In genomic region chr17:20278805-20279204, GRCh38 we compare ENCODE assay signal across 17 cellular contexts.
"Had no signal": no experiment of that assay in that cellular context is flagged by ENCODE, and none has a peak within 500 bp of the region (broad histone marks: within the 10 kb centered on the region; RNA-seq: fewer than 3 reads in every experiment).

No MANE protein-coding gene starts in this region.

- H3K9me3 ChIP-seq: breast epithelium, left lung, right atrium auricular region had no signal

- H3K4me1 ChIP-seq: breast epithelium, right atrium auricular region had no signal

- H3K27ac ChIP-seq: breast epithelium, epithelial cell of prostate, left lung, right atrium auricular region, skin epidermis had no signal

- DNase-seq: activated B cell treated with CpG ODN at 0.5 μM for 24 hours; activated CD4-positive, alpha-beta T cell treated with anti-CD3 and anti-CD28 coated beads for 48 hours; activated CD8-positive, alpha-beta T cell treated with anti-CD3 and anti-CD28 coated beads, Interleukin-2, amount 10 ng/mL, durations not matched to agents 7 days and 5 days; activated naive CD4-positive, alpha-beta T cell; activated naive CD8-positive, alpha-beta T cell treated with anti-CD3 and anti-CD28 coated beads, Interleukin-2, amount 50 U/mL, for 24 hours; aorta; dermis blood vessel endothelial cell; effector memory CD8-positive, alpha-beta T cell; left lung; stimulated activated CD4-positive, alpha-beta T cell treated with anti-CD3 and anti-CD28 coated beads, Interleukin-4, amount 100 ng/mL, for 4 hours; stimulated activated CD8-positive, alpha-beta memory T cell treated with anti-CD3 and anti-CD28 coated beads, Interleukin-4, amount 100 ng/mL, for 48 hours; stimulated activated naive CD8-positive, alpha-beta T cell treated with anti-CD3 and anti-CD28 coated beads, Interleukin-15, Interleukin-2, amounts not matched to agents 100 U/mL and 50 U/mL, for 24 hours; trophoblast cell had no signal

- H3K4me3 ChIP-seq: breast epithelium, left lung, right atrium auricular region, skin epidermis had no signal

- H3K36me3 ChIP-seq: breast epithelium, left lung, right atrium auricular region had no signal

- H3K27me3 ChIP-seq: breast epithelium, left lung, right atrium auricular region had no signal

- ATAC-seq: activated CD8-positive, alpha-beta T cell treated with anti-CD3 and anti-CD28 coated beads, Interleukin-2, amount 10 ng/mL, durations not matched to agents 7 days and 5 days; activated naive CD8-positive, alpha-beta T cell treated with anti-CD3 and anti-CD28 coated beads, Interleukin-2, amount 50 U/mL, for 24 hours; effector memory CD8-positive, alpha-beta T cell; left lung; stimulated activated naive CD8-positive, alpha-beta T cell treated with anti-CD3 and anti-CD28 coated beads, Interleukin-15, Interleukin-2, amounts not matched to agents 100 U/mL and 50 U/mL, for 24 hours had no signal
